ENCODE assay signal across 14 cellular contexts in the genomic region with DNA sequence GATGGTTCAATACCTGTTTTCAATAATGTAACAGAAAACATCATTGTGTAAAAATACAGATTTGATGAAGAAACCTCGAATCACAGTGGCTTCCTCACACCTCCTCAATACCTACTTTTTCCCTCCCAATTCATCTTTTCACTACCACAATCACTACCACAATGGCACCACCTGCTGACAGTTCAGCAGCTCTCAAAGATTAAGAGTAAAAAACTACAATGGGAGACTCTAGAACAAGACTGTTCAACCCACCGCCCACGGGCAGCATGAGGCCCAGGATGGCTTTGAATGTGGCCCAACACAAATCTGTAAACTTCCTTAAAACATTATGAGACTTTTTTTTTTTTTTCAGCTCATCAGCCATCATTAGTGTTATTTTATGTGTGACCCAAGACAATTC. TPM values are rescaled to one million over a fixed set of nuclear protein-coding genes. Genes with fewer than 3 reads are reported as not detected.
DNase-seq lines count a peak whose midpoint lies in the region; ATAC-seq and TF ChIP-seq lines count a peak whose summit lies in the region.
"Had no signal": no experiment of that assay in that cellular context is flagged by ENCODE, and none has a peak within 500 bp of the region (broad histone marks: within the 10 kb centered on the region; RNA-seq: fewer than 3 reads in every experiment).

No MANE protein-coding gene starts in this region.

- dilution Hi-C loops in mammary epithelial cell (cut with HindIII; ENCODE audit: low sequenced_read_pairs) = no loop called here

- WGBS in mammary epithelial cell (ENCODE audit: low coverage, missing lambda C conversion rate) = 100% methylated on average over 3 of the region's 3 CpGs
- WGBS in thyroid gland, 2 donors = 82 to 84% methylated on average over 3 of the region's 3 CpGs

- intact Hi-C loops in mammary epithelial cell (cut with micrococcal nuclease) (no loop called here), breast epithelium (cut with DNase I; ENCODE audit: low total_unique reads) (no loop called here), thyroid gland (cut with DNase I) (no loop called here)

- H2AFZ ChIP-seq in mammary epithelial cell (ENCODE audit: low read depth, low read length) = no peak overlapping the region

- BruUV-seq in mammary epithelial cell (replicated peaks; lab: Mats Ljungman, UMichigan) = no TSS peak

- ATAC-seq in GM18909 (IDR thresholded peaks at IDR 0.05; ENCODE audit: poor library complexity, unreplicated experiment) (no peak), GM21529 (IDR thresholded peaks at IDR 0.05; ENCODE audit: unreplicated experiment) (no peak)
- ATAC-seq: heart right ventricle had no signal

- no peak overlapping the region for H3K9ac ChIP-seq in mammary epithelial cell (ENCODE audit: insufficient read depth, low read length)

- no peak for TF ChIP-seq POLR2A in breast epithelium (IDR thresholded peaks at IDR 0.05)
- TF ChIP-seq POLR2A in thyroid gland (IDR thresholded peaks at IDR 0.05) = no peak

- TF ChIP-seq CTCF in mammary epithelial cell (conservative IDR thresholded peaks at IDR 0.05 in 1 of 2, IDR thresholded peaks at IDR 0.05 in 1 of 2; ENCODE audit: extremely low read depth in 1 of 2, insufficient read depth in 1 of 2, low read depth in 1 of 2, low read length in 2 of 2) (no peak), breast epithelium (IDR thresholded peaks at IDR 0.05) (no peak), brain microvascular endothelial cell (IDR thresholded peaks at IDR 0.05; ENCODE audit: low read depth, low read length, missing control alignments) (peak; percentile 46), thyroid gland (IDR thresholded peaks at IDR 0.05) (no peak)

- H3K4me3 ChIP-seq in mammary epithelial cell (replicated peaks in 1 of 3; ENCODE audit: insufficient read depth in 1 of 3, low read depth in 2 of 3, low read length in 3 of 3) (no peak overlapping the region), breast epithelium (no peak overlapping the region), brain microvascular endothelial cell (ENCODE audit: low read depth, low read length) (no peak overlapping the region), thyroid gland (replicated peaks in 1 of 3) (no peak overlapping the region)
- H3K4me3 ChIP-seq: heart right ventricle, SJCRH30 had no signal

- H3K9me3 ChIP-seq in mammary epithelial cell (replicated peaks; ENCODE audit: insufficient read depth, low read length) (no peaks in the 10 kb centered on the region), breast epithelium (no peaks in the 10 kb centered on the region), thyroid gland (no peaks in the 10 kb centered on the region)
- H3K9me3 ChIP-seq: heart right ventricle, SJCRH30 had no signal

- H3K4me1 ChIP-seq in mammary epithelial cell (ENCODE audit: insufficient read depth, low read length) = no peaks in the 10 kb centered on the region
- no peaks in the 10 kb centered on the region for H3K4me1 ChIP-seq in breast epithelium
- H3K4me1 ChIP-seq in thyroid gland = no peaks in the 10 kb centered on the region
- H3K4me1 ChIP-seq: heart right ventricle, SJCRH30 had no signal

- CTCF ChIA-PET in mammary epithelial cell (lab: Charles Lee; ENCODE audit: low non-redundant PET) = no interaction called here

- no peak overlapping the region for H3K4me2 ChIP-seq in mammary epithelial cell (ENCODE audit: insufficient read depth, low read depth, low read length)

- H3K27ac ChIP-seq in mammary epithelial cell (ENCODE audit: insufficient read depth, low read depth, low read length) (no peak overlapping the region), breast epithelium (no peak overlapping the region), brain microvascular endothelial cell (no peak overlapping the region), thyroid gland (no peak overlapping the region)
- H3K27ac ChIP-seq: heart right ventricle, SJCRH30 had no signal

- in situ Hi-C loops in mammary epithelial cell (cut with MboI; ENCODE audit: low sequenced_read_pairs in 2 of 2) (no loop called here), brain microvascular endothelial cell (cut with HindIII; ENCODE audit: low pct_ligation_motif_present, low sequenced_read_pairs) (no loop called here)

- no peaks in the 10 kb centered on the region for H4K20me1 ChIP-seq in mammary epithelial cell (ENCODE audit: insufficient read depth, low read length)

- peak overlapping the region; percentile 32 for H3K27ac Mint-ChIP-seq in stimulated activated naive CD8-positive, alpha-beta T cell treated with anti-CD3 and anti-CD28 coated beads, Interleukin-15, Interleukin-2, amounts not matched to agents 100 ng/mL and 50 ng/mL, for 24 hours
- H3K27ac Mint-ChIP-seq: CD4-positive, alpha-beta memory T cell had no signal

- peaks cover 71% of the 10 kb centered on the region for H3K36me3 Mint-ChIP-seq in stimulated activated naive CD8-positive, alpha-beta T cell treated with anti-CD3 and anti-CD28 coated beads, Interleukin-15, Interleukin-2, amounts not matched to agents 100 ng/mL and 50 ng/mL, for 24 hours (ENCODE audit: low read depth)
- H3K36me3 Mint-ChIP-seq: activated naive CD4-positive, alpha-beta T cell treated with anti-CD3 and anti-CD28 coated beads, Interleukin-2, amount 50 U/mL, for 72 hours had no signal

- H3K4me3 Mint-ChIP-seq in stimulated activated naive CD8-positive, alpha-beta T cell treated with anti-CD3 and anti-CD28 coated beads, Interleukin-15, Interleukin-2, amounts not matched to agents 100 ng/mL and 50 ng/mL, for 24 hours = no peak overlapping the region
- H3K4me3 Mint-ChIP-seq: CD4-positive, alpha-beta memory T cell had no signal

- no peaks in the 10 kb centered on the region for H3K27me3 Mint-ChIP-seq in stimulated activated naive CD8-positive, alpha-beta T cell treated with anti-CD3 and anti-CD28 coated beads, Interleukin-15, Interleukin-2, amounts not matched to agents 100 ng/mL and 50 ng/mL, for 24 hours
- H3K27me3 Mint-ChIP-seq: CD4-positive, alpha-beta memory T cell had no signal

- peaks cover 18% of the 10 kb centered on the region for H3K36me3 ChIP-seq in mammary epithelial cell (ENCODE audit: insufficient read depth, low read length)
- peaks cover 3% of the 10 kb centered on the region for H3K36me3 ChIP-seq in breast epithelium
- H3K36me3 ChIP-seq in brain microvascular endothelial cell (replicated peaks) = peaks cover 20% of the 10 kb centered on the region
- peaks cover 33 to 58% of the 10 kb centered on the region in 2 donors for H3K36me3 ChIP-seq in thyroid gland

- H3K27me3 ChIP-seq in mammary epithelial cell (ENCODE audit: insufficient read depth, low read length) (no peaks in the 10 kb centered on the region), breast epithelium (no peaks in the 10 kb centered on the region), brain microvascular endothelial cell (replicated peaks) (no peaks in the 10 kb centered on the region), thyroid gland (no peaks in the 10 kb centered on the region)
- H3K27me3 ChIP-seq: heart right ventricle, SJCRH30 had no signal

- no peaks in the 10 kb centered on the region for H3K79me2 ChIP-seq in mammary epithelial cell (ENCODE audit: insufficient read depth, low read length)

- H3K4me1 Mint-ChIP-seq in stimulated activated naive CD8-positive, alpha-beta T cell treated with anti-CD3 and anti-CD28 coated beads, Interleukin-15, Interleukin-2, amounts not matched to agents 100 ng/mL and 50 ng/mL, for 24 hours (ENCODE audit: low read depth) = no peaks in the 10 kb centered on the region

- DNase-seq in mammary epithelial cell (peak; percentile 21), breast epithelium (ENCODE audit: low spot score in 2 of 2) (no peak), Kasumi-1 (lab: John Stamatoyannopoulos, UW) (peak; percentile 24 to 27), brain microvascular endothelial cell (no peak), thyroid gland (no peak)
- DNase-seq: activated CD4-positive, alpha-beta T cell treated with anti-CD3 and anti-CD28 coated beads for 4 hours; CD4-positive, alpha-beta memory T cell; effector CD4-positive, alpha-beta T cell; heart right ventricle had no signal

- H3K9me3 Mint-ChIP-seq in stimulated activated naive CD8-positive, alpha-beta T cell treated with anti-CD3 and anti-CD28 coated beads, Interleukin-15, Interleukin-2, amounts not matched to agents 100 ng/mL and 50 ng/mL, for 24 hours = no peaks in the 10 kb centered on the region
- H3K9me3 Mint-ChIP-seq: activated naive CD4-positive, alpha-beta T cell treated with anti-CD3 and anti-CD28 coated beads, Interleukin-2, amount 50 U/mL, for 72 hours; CD4-positive, alpha-beta memory T cell had no signal

RNA-seq across cellular contexts. Expression of gene MED6, which starts 15.2 kb away (rescaled TPM):
- total RNA-seq in mammary epithelial cell (10 to 100 TPM; 28.8 to 40.0 TPM), breast epithelium (10 to 100 TPM; 38.4 to 56.9 (median 45.6) TPM), thyroid gland (10 to 100 TPM; 35.2 to 74.3 (median 51.0) TPM)
- polyA plus RNA-seq in mammary epithelial cell = 31.6 TPM
- 4.9 TPM for polyA minus RNA-seq in mammary epithelial cell

RNA-seq across cellular contexts. Expression of gene ADAM20, which starts 50.4 kb away (rescaled TPM):
- total RNA-seq in mammary epithelial cell (1 to 10 TPM; 1.6 to 1.8 TPM), breast epithelium (1 to 10 TPM; 3.4 to 4.4 (median 3.6) TPM), thyroid gland (1 to 10 TPM; 2.1 to 5.4 (median 3.8) TPM)
- polyA plus RNA-seq in mammary epithelial cell = not detected
- not detected for polyA minus RNA-seq in mammary epithelial cell
- polyA plus RNA-seq: CD4-positive, alpha-beta memory T cell had no signal

RNA-seq across cellular contexts. Expression of gene TTC9, which starts 56.5 kb away (rescaled TPM):
- total RNA-seq in mammary epithelial cell = 1 to 10 TPM; 2.5 to 3.3 TPM
- polyA plus RNA-seq in mammary epithelial cell = 5.2 TPM
- 10.4 TPM for polyA minus RNA-seq in mammary epithelial cell
- total RNA-seq in breast epithelium = 1 to 10 TPM in 2 of 3 donors, under 1 TPM in 1; 0.48 to 7.5 (median 3.9) TPM
- total RNA-seq in thyroid gland = 1 to 10 TPM; 5.7 to 9.4 (median 7.2) TPM

Comparison
In these comparisons a context has a peak if more than half of its experiments do, and no peak if none do; other contexts are left out.
1. DNase-seq: peak in mammary epithelial cell (single experiment) and Kasumi-1 (2 of 2); none in breast epithelium (0 of 2), brain microvascular endothelial cell (single experiment) and thyroid gland (0 of 2).